In genomic region chr13:44421853-44422525, GRCh38 we compare ENCODE assay signal across 19 cellular contexts.
"Had no signal": no experiment of that assay in that cellular context is flagged by ENCODE, and none has a peak within 500 bp of the region (broad histone marks: within the 10 kb centered on the region; RNA-seq: fewer than 3 reads in every experiment).

No MANE protein-coding gene starts in this region.

- H3K36me3 Mint-ChIP-seq: naive B cell; stimulated activated memory B cell treated with anti-CD40 and anti-IgM and Interleukin-4, amounts not matched to agents 10 μg/mL and 1 μg/mL and 100 μg/mL, for 72 hours had no signal

- H3K27ac ChIP-seq: foreskin keratinocyte, parathyroid adenoma, prostate gland, tibial artery, upper lobe of left lung had no signal

- FAIRE-seq: kidney had no signal

- H3K27me3 ChIP-seq: dorsolateral prefrontal cortex, foreskin keratinocyte, tibial artery, upper lobe of left lung had no signal

- H3K4me3 Mint-ChIP-seq: central memory CD8-positive, alpha-beta T cell; naive B cell; stimulated activated memory B cell treated with anti-CD40 and anti-IgM and Interleukin-4, amounts not matched to agents 10 μg/mL and 1 μg/mL and 100 μg/mL, for 72 hours; stimulated activated naive CD8-positive, alpha-beta T cell treated with anti-CD3 and anti-CD28 coated beads, Interleukin-15, Interleukin-2, amounts not matched to agents 100 ng/mL and 50 ng/mL, for 24 hours had no signal

- H3K27ac Mint-ChIP-seq: naive B cell; stimulated activated memory B cell treated with anti-CD40 and anti-IgM and Interleukin-4, amounts not matched to agents 10 μg/mL and 1 μg/mL and 100 μg/mL, for 72 hours; stimulated activated naive CD8-positive, alpha-beta T cell treated with anti-CD3 and anti-CD28 coated beads, Interleukin-15, Interleukin-2, amounts not matched to agents 100 ng/mL and 50 ng/mL, for 24 hours had no signal

- H3K9me3 ChIP-seq: prostate gland, tibial artery, upper lobe of left lung had no signal

- H3K4me1 ChIP-seq: foreskin keratinocyte, parathyroid adenoma, prostate gland, tibial artery, upper lobe of left lung had no signal

- H3K9ac ChIP-seq: parathyroid adenoma had no signal

- DNase-seq: cortex of kidney; dorsolateral prefrontal cortex; effector memory CD4-positive, alpha-beta T cell; foreskin keratinocyte; kidney; left cardiac atrium; mesendoderm; naive B cell; occipital lobe; stimulated activated CD4-positive, alpha-beta T cell treated with anti-CD3 and anti-CD28 coated beads, Interleukin-15, amount 100 ng/mL, for 24 hours; stimulated activated CD4-positive, alpha-beta T cell treated with anti-CD3 and anti-CD28 coated beads, Interleukin-1b, Interleukin-23, amount 100 ng/mL, for 48 hours; stimulated activated CD4-positive, alpha-beta T cell treated with anti-CD3 and anti-CD28 coated beads, Interleukin-4, amount 100 ng/mL, for 24 hours; tibial artery had no signal

- H3K36me3 ChIP-seq: prostate gland, tibial artery, upper lobe of left lung had no signal

- H3K9me3 Mint-ChIP-seq: central memory CD8-positive, alpha-beta T cell; naive B cell; stimulated activated memory B cell treated with anti-CD40 and anti-IgM and Interleukin-4, amounts not matched to agents 10 μg/mL and 1 μg/mL and 100 μg/mL, for 72 hours; stimulated activated naive CD8-positive, alpha-beta T cell treated with anti-CD3 and anti-CD28 coated beads, Interleukin-15, Interleukin-2, amounts not matched to agents 100 ng/mL and 50 ng/mL, for 24 hours had no signal

- H3K79me2 ChIP-seq: parathyroid adenoma had no signal

- ATAC-seq: foreskin keratinocyte, left cardiac atrium had no signal

- H3K4me3 ChIP-seq: dorsolateral prefrontal cortex, prostate gland, tibial artery, upper lobe of left lung had no signal

- H2AFZ ChIP-seq: parathyroid adenoma had no signal

- H3K4me1 Mint-ChIP-seq: central memory CD8-positive, alpha-beta T cell had no signal
